ENCODE assay signal across 1 cellular context in the genomic region with DNA sequence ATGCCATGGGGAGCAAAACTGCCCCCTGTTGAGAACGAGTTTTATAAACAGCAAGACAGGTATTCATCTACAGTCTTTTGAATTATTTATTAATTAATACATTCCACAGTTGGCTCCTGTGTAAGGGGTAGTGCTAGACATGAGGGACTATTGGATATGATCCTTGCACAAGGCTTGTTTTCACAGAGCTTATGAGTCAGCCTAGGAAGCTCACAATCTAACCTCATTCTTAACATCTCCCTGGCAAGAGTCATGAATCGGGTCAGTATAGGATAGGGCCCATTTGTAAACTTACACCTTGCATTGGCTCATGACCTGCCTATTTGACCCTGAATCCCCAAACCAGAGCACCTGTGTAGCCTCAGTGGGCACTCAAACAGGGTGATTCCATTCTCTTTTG.
TF ChIP-seq lines count a peak whose summit lies in the region.

No MANE protein-coding gene starts in this region.

TF ChIP-seq in SK-N-SH treated with all-trans-retinoic acid at 6 μM for 48 hours, 23 proteins besides CTCF, POLR2A, EP300 and RAD21 (continued from another document):
- TF ChIP-seq, protein P1, sequence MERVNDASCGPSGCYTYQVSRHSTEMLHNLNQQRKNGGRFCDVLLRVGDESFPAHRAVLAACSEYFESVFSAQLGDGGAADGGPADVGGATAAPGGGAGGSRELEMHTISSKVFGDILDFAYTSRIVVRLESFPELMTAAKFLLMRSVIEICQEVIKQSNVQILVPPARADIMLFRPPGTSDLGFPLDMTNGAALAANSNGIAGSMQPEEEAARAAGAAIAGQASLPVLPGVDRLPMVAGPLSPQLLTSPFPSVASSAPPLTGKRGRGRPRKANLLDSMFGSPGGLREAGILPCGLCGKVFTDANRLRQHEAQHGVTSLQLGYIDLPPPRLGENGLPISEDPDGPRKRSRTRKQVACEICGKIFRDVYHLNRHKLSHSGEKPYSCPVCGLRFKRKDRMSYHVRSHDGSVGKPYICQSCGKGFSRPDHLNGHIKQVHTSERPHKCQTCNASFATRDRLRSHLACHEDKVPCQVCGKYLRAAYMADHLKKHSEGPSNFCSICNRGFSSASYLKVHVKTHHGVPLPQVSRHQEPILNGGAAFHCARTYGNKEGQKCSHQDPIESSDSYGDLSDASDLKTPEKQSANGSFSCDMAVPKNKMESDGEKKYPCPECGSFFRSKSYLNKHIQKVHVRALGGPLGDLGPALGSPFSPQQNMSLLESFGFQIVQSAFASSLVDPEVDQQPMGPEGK (CRISPR knock-in tag; IDR thresholded peaks at IDR 0.05; ENCODE audit: borderline replicate concordance) = no peak
